In the genomic region with DNA sequence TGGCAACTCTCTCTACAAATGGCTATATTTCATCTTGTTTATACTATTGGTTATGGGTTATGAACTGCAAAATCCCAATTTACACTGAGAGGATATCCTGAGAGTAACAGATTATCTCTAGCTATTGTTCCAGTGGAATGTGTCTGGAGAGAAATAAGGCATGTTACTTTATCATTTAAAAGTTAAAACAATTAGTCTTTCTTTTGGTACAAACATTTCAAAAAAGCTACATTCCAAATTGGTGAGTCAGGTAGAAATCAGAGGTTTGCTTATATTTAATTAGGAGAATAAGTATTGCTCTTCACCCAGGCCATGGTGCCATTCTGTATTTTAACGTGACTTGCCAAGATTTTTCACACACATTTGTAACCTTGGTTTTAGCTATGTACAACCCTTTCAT, we compare ENCODE assay signal across 23 cellular contexts.
A peak's percentile ranks its signal among the peaks of the same experiment; 100 is the strongest.
DNase-seq lines count a peak whose midpoint lies in the region; ATAC-seq and TF ChIP-seq lines count a peak whose summit lies in the region.
"Had no signal": no experiment of that assay in that cellular context is flagged by ENCODE, and none has a peak within 500 bp of the region (broad histone marks: within the 10 kb centered on the region; RNA-seq: fewer than 3 reads in every experiment).

No MANE protein-coding gene starts in this region.

- H3K4me1 ChIP-seq in SK-N-SH (ENCODE audit: control insufficient read depth in 1 of 2, insufficient read depth in 2 of 2, low read depth in 1 of 2, low read length in 1 of 2), result no peaks in the 10 kb centered on the region; a peak in 1 of 4 replicates
- H3K4me1 ChIP-seq: gastrocnemius medialis had no signal

- ATAC-seq in SK-N-SH treated with all-trans-retinoic acid at 6 μM for 48 hours (no peak), HG03196 (IDR thresholded peaks at IDR 0.05; ENCODE audit: unreplicated experiment) (no peak), HG03565 (IDR thresholded peaks at IDR 0.05; ENCODE audit: unreplicated experiment) (no peak)
- ATAC-seq: activated CD8-positive, alpha-beta T cell treated with anti-CD3 and anti-CD28 coated beads for 36 hours; activated T-cell treated with anti-CD3 and anti-CD28 coated beads, Interleukin-2, amount 50 U/mL, for 72 hours; gastrocnemius medialis; naive thymus-derived CD4-positive, alpha-beta T cell; T-helper 17 cell had no signal

- no peaks in the 10 kb centered on the region for H3K9me3 ChIP-seq in SK-N-SH
- H3K9me3 ChIP-seq: gastrocnemius medialis, thoracic aorta had no signal

- H3K4me2 ChIP-seq in SK-N-SH, result no peak overlapping the region

- no peaks in the 10 kb centered on the region for H3K9me2 ChIP-seq in SK-N-SH

- no peaks in the 10 kb centered on the region for H3K36me3 ChIP-seq in SK-N-SH (replicated peaks in 1 of 2; ENCODE audit: control insufficient read depth in 1 of 2, insufficient read depth in 2 of 2, low read length in 1 of 2)
- H3K36me3 ChIP-seq: gastrocnemius medialis, thoracic aorta had no signal

- H3K9ac ChIP-seq in SK-N-SH, result no peak overlapping the region

- TF ChIP-seq RAD21 in SK-N-SH (IDR thresholded peaks at IDR 0.05; ENCODE audit: low read length), result no peak

- CTCF ChIA-PET in SK-N-SH (lab: Yijun Ruan, JAX), result no interaction called here

- no peak for TF ChIP-seq CTCF in SK-N-SH (IDR thresholded peaks at IDR 0.05)
- no peak for TF ChIP-seq CTCF in foreskin fibroblast (IDR thresholded peaks at IDR 0.05; ENCODE audit: low read depth, low read length)

- H3K4me3 ChIP-seq in SK-N-SH (ENCODE audit: low read depth in 2 of 2, low read length in 1 of 2), result no peak overlapping the region
- H3K4me3 ChIP-seq in foreskin fibroblast (ENCODE audit: low read depth in 1 of 2, low read length in 2 of 2), result no peak overlapping the region
- H3K4me3 ChIP-seq: gastrocnemius medialis, skin epidermis, thoracic aorta had no signal

- H3F3A ChIP-seq in SK-N-SH (replicated peaks; ENCODE audit: insufficient read depth), result no peaks in the 10 kb centered on the region

- TF ChIP-seq EP300 in SK-N-SH (IDR thresholded peaks at IDR 0.05; ENCODE audit: borderline replicate concordance in 1 of 2, low read depth in 1 of 2, low read length in 1 of 2), result no peak

- H4K20me1 ChIP-seq in SK-N-SH (ENCODE audit: insufficient read depth), result no peaks in the 10 kb centered on the region

- POLR2A ChIA-PET in SK-N-SH (lab: Yijun Ruan, JAX), result no interaction called here

- H2AFZ ChIP-seq in SK-N-SH (ENCODE audit: low read depth), result no peak overlapping the region

- H3K79me2 ChIP-seq in SK-N-SH (ENCODE audit: insufficient read depth), result no peaks in the 10 kb centered on the region

- no peak overlapping the region for H3K27ac ChIP-seq in SK-N-SH (ENCODE audit: low read depth in 2 of 2, low read length in 1 of 2)
- H3K27ac ChIP-seq: 22Rv1, gastrocnemius medialis, skin epidermis, thoracic aorta had no signal

- WGBS in SK-N-SH (ENCODE audit: low lambda C conversion rate), result 58% methylated on average over 1 of the region's 1 CpG

- H3K27me3 ChIP-seq in SK-N-SH (ENCODE audit: insufficient read depth), result no peaks in the 10 kb centered on the region
- H3K27me3 ChIP-seq: gastrocnemius medialis had no signal

- DNase-seq in SK-N-SH (no peak), astrocyte of the hippocampus (ENCODE audit: low read depth, low spot score) (peak; percentile 44), foreskin fibroblast (peak; percentile 23 to 64), amygdala (lab: John Stamatoyannopoulos, UW) (no peak)
- no peak for DNase-seq in stimulated activated CD8-positive, alpha-beta memory T cell treated with anti-CD3 and anti-CD28 coated beads, Interleukin-4, amount 100 ng/mL, for 48 hours
- DNase-seq: activated CD8-positive, alpha-beta T cell treated with anti-CD3 and anti-CD28 coated beads for 36 hours; activated T-cell treated with anti-CD3 and anti-CD28 coated beads, Interleukin-2, amount 50 U/mL, for 72 hours; caudate nucleus; CD4-positive, CD25-positive, alpha-beta regulatory T cell; DMS79; effector memory CD4-positive, alpha-beta T cell; gastrocnemius medialis; MM.1S; naive thymus-derived CD4-positive, alpha-beta T cell; NCI-H1694; SHP77 treated with DMSO at 0.1 percent for 48 hours; T-helper 17 cell had no signal

TF ChIP-seq in SK-N-SH treated with all-trans-retinoic acid at 6 μM for 48 hours, 23 proteins besides CTCF, POLR2A, EP300 and RAD21:
- peak; percentile 50 for TF ChIP-seq ISL1 (CRISPR knock-in tag; IDR thresholded peaks at IDR 0.05)
- TF ChIP-seq, protein P1, sequence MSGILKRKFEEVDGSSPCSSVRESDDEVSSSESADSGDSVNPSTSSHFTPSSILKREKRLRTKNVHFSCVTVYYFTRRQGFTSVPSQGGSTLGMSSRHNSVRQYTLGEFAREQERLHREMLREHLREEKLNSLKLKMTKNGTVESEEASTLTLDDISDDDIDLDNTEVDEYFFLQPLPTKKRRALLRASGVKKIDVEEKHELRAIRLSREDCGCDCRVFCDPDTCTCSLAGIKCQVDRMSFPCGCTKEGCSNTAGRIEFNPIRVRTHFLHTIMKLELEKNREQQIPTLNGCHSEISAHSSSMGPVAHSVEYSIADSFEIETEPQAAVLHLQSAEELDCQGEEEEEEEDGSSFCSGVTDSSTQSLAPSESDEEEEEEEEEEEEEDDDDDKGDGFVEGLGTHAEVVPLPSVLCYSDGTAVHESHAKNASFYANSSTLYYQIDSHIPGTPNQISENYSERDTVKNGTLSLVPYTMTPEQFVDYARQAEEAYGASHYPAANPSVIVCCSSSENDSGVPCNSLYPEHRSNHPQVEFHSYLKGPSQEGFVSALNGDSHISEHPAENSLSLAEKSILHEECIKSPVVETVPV (CRISPR knock-in tag; IDR thresholded peaks at IDR 0.05), result no peak

TF ChIP-seq in SK-N-SH, 30 proteins besides CTCF, POLR2A, EP300 and RAD21 (continues in another document):
- TF ChIP-seq, protein P2, sequence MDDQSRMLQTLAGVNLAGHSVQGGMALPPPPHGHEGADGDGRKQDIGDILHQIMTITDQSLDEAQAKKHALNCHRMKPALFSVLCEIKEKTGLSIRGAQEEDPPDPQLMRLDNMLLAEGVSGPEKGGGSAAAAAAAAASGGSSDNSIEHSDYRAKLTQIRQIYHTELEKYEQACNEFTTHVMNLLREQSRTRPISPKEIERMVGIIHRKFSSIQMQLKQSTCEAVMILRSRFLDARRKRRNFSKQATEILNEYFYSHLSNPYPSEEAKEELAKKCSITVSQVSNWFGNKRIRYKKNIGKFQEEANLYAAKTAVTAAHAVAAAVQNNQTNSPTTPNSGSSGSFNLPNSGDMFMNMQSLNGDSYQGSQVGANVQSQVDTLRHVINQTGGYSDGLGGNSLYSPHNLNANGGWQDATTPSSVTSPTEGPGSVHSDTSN (IDR thresholded peaks at IDR 0.05), result no peak
- TF ChIP-seq GABPA (IDR thresholded peaks at IDR 0.05; ENCODE audit: low read depth) (no peak), RXRA (IDR thresholded peaks at IDR 0.05; ENCODE audit: borderline replicate concordance, low read depth) (no peak), YY1 (IDR thresholded peaks at IDR 0.05; ENCODE audit: low read depth) (no peak), SIN3A (IDR thresholded peaks at IDR 0.05; ENCODE audit: borderline replicate concordance, low read depth, low read length) (no peak), MEF2A (IDR thresholded peaks at IDR 0.05; ENCODE audit: borderline replicate concordance, low read depth) (no peak), GATA2 (CRISPR knock-in tag; IDR thresholded peaks at IDR 0.05) (no peak), NFIC (IDR thresholded peaks at IDR 0.05; ENCODE audit: borderline replicate concordance) (no peak), EZH2phosphoT487 (IDR thresholded peaks at IDR 0.05; ENCODE audit: borderline replicate concordance, low read depth) (no peak), CHD2 (IDR thresholded peaks at IDR 0.05; ENCODE audit: low read length, partially characterized antibody) (no peak), TAF1 (IDR thresholded peaks at IDR 0.05; ENCODE audit: borderline replicate concordance, low read depth, low read length) (no peak), ELF1 (IDR thresholded peaks at IDR 0.05) (no peak), TEAD4 (IDR thresholded peaks at IDR 0.05; ENCODE audit: borderline replicate concordance, insufficient read depth) (no peak)
- TF ChIP-seq, protein P3, sequence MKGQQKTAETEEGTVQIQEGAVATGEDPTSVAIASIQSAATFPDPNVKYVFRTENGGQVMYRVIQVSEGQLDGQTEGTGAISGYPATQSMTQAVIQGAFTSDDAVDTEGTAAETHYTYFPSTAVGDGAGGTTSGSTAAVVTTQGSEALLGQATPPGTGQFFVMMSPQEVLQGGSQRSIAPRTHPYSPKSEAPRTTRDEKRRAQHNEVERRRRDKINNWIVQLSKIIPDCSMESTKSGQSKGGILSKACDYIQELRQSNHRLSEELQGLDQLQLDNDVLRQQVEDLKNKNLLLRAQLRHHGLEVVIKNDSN (IDR thresholded peaks at IDR 0.05; ENCODE audit: borderline replicate concordance, low read depth), result no peak
- TF ChIP-seq, protein P4, sequence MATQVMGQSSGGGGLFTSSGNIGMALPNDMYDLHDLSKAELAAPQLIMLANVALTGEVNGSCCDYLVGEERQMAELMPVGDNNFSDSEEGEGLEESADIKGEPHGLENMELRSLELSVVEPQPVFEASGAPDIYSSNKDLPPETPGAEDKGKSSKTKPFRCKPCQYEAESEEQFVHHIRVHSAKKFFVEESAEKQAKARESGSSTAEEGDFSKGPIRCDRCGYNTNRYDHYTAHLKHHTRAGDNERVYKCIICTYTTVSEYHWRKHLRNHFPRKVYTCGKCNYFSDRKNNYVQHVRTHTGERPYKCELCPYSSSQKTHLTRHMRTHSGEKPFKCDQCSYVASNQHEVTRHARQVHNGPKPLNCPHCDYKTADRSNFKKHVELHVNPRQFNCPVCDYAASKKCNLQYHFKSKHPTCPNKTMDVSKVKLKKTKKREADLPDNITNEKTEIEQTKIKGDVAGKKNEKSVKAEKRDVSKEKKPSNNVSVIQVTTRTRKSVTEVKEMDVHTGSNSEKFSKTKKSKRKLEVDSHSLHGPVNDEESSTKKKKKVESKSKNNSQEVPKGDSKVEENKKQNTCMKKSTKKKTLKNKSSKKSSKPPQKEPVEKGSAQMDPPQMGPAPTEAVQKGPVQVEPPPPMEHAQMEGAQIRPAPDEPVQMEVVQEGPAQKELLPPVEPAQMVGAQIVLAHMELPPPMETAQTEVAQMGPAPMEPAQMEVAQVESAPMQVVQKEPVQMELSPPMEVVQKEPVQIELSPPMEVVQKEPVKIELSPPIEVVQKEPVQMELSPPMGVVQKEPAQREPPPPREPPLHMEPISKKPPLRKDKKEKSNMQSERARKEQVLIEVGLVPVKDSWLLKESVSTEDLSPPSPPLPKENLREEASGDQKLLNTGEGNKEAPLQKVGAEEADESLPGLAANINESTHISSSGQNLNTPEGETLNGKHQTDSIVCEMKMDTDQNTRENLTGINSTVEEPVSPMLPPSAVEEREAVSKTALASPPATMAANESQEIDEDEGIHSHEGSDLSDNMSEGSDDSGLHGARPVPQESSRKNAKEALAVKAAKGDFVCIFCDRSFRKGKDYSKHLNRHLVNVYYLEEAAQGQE (IDR thresholded peaks at IDR 0.05; ENCODE audit: low read depth, low read length), result no peak
- TF ChIP-seq, protein P5, sequence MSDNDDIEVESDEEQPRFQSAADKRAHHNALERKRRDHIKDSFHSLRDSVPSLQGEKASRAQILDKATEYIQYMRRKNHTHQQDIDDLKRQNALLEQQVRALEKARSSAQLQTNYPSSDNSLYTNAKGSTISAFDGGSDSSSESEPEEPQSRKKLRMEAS (IDR thresholded peaks at IDR 0.05; ENCODE audit: low read depth), result no peak

Comparison
In these comparisons a context has a peak if more than half of its experiments do, and no peak if none do; other contexts are left out.
1. DNase-seq: peak in astrocyte of the hippocampus (single experiment) and foreskin fibroblast (2 of 2); none in SK-N-SH (single experiment), amygdala (0 of 56) and stimulated activated CD8-positive, alpha-beta memory T cell treated with anti-CD3 and anti-CD28 coated beads, Interleukin-4, amount 100 ng/mL, for 48 hours (single experiment).